Comparison of ENCODE assay signal across 8 cellular contexts in genomic region chrX:69538321-69538876, GRCh38. TPM values are rescaled to one million over a fixed set of nuclear protein-coding genes. Genes with fewer than 3 reads are reported as not detected.
DNase-seq lines count a peak whose midpoint lies in the region; ATAC-seq and TF ChIP-seq lines count a peak whose summit lies in the region.

No MANE protein-coding gene starts in this region.

- no peaks in the 10 kb centered on the region for H3K4me1 ChIP-seq in mucosa of stomach (ENCODE audit: control insufficient read depth, insufficient read depth, low read length)

- TF ChIP-seq CTCF in GM12873 (IDR thresholded peaks at IDR 0.05; ENCODE audit: insufficient read depth, low read depth, low read length, missing control alignments), result peak; percentile 70
- TF ChIP-seq CTCF in epithelial cell of esophagus (IDR thresholded peaks at IDR 0.05; ENCODE audit: insufficient read depth, low read depth, low read length, missing control alignments), result peak; percentile 61

- H3K27me3 ChIP-seq in mucosa of stomach (ENCODE audit: control insufficient read depth, insufficient read depth, low read length), result no peaks in the 10 kb centered on the region

- H3K36me3 ChIP-seq in mucosa of stomach (ENCODE audit: control insufficient read depth, insufficient read depth, low read length), result no peaks in the 10 kb centered on the region

- DNase-seq in NCI-H460 (ENCODE audit: extremely low read depth, low read depth) (peak; percentile 59), activated T-cell treated with anti-CD3 and anti-CD28 coated beads for 1 hour (ENCODE audit: low read depth) (peak; percentile 69), epithelial cell of esophagus (ENCODE audit: low read depth) (peak; percentile 62), NCI-H187 treated with DMSO at 0.1 percent for 48 hours (lab: John Stamatoyannopoulos, UW) (no peak)
- peak; percentile 8 to 51 for DNase-seq in stimulated activated CD8-positive, alpha-beta memory T cell treated with anti-CD3 and anti-CD28 coated beads, Interleukin-7, amount 100 ng/mL, for 1 hour (ENCODE audit: low read depth in 2 of 2)

- no peaks in the 10 kb centered on the region for H3K9me3 ChIP-seq in mucosa of stomach (ENCODE audit: control insufficient read depth, low read length)

- ATAC-seq in HG02588 (IDR thresholded peaks at IDR 0.05; ENCODE audit: unreplicated experiment), result peak; percentile 82

- H3K4me3 ChIP-seq in epithelial cell of esophagus (ENCODE audit: low read length) (peak overlapping the region; percentile 36), mucosa of stomach (ENCODE audit: low read length) (no peak overlapping the region)

- peak overlapping the region; percentile 61 for H3K9ac ChIP-seq in mucosa of stomach (ENCODE audit: low read length)

RNA-seq across cellular contexts. Expression of gene NALF2, which starts 34.3 kb away (rescaled TPM):
- 3.3 and 3.6 TPM in 2 replicates for total RNA-seq in NCI-H460 (2014; rRNA removed; shearing (Covaris generic))
- 2.5 and 4.9 TPM in 2 replicates for polyA plus RNA-seq in NCI-H460 (2014; cell fraction: nucleus; rRNA removed)
